ENCODE assay signal across 30 cellular contexts in the genomic region with DNA sequence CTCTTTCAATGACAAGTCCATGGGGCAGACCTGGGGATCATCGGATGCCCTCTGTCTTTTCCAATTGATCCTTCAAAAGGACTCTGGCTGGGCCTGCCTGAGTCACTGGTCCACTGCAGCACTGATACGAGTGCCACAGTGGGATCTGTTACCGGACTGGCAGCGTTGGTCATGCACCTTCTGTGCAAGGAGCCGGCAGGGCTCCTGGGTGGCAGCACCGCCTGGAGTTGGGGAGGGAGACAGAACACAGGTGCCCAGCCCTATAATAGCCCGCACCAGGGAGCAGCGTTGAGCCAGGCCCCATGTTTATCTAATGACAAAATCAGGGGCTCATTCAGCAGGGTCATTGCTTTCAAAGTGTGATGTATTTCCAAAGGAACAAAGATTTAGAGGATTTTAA.
"Had no signal": no experiment of that assay in that cellular context is flagged by ENCODE, and none has a peak within 500 bp of the region (broad histone marks: within the 10 kb centered on the region; RNA-seq: fewer than 3 reads in every experiment).

No MANE protein-coding gene starts in this region.

- H3K36me3 Mint-ChIP-seq: activated naive CD4-positive, alpha-beta T cell treated with anti-CD3 and anti-CD28 coated beads, Interleukin-2, amount 50 U/mL, for 24 hours; activated naive CD8-positive, alpha-beta T cell treated with anti-CD3 and anti-CD28 coated beads for 36 hours had no signal

- H3K4me3 Mint-ChIP-seq: activated CD8-positive, alpha-beta T cell treated with anti-CD3 and anti-CD28 coated beads for 36 hours; activated naive CD4-positive, alpha-beta T cell treated with anti-CD3 and anti-CD28 coated beads for 36 hours; activated naive CD4-positive, alpha-beta T cell treated with anti-CD3 and anti-CD28 coated beads, Interleukin-2, amount 50 U/mL, for 24 hours; activated naive CD8-positive, alpha-beta T cell treated with anti-CD3 and anti-CD28 coated beads for 36 hours; activated naive CD8-positive, alpha-beta T cell treated with anti-CD3 and anti-CD28 coated beads, Interleukin-2, amount 50 U/mL, for 24 hours; activated T-helper 1 cell treated with anti-CD3 and anti-CD28 coated beads, Interleukin-12 subunit alpha, Interleukin-12 subunit beta, Interleukin-2, Interleukin-4 antibody, amounts not matched to agents 30 ng/mL and 10 ng/mL and 1 ng/mL, durations not matched to agents 14 hours and 24 hours and 36 hours; dendritic cell treated with granulocyte-macrophage colony-stimulating factor and Interleukin-4, amounts not matched to agents 40 ng/mL and 50 ng/mL, for 4 days; effector memory CD8-positive, alpha-beta T cell had no signal

- ATAC-seq: activated CD8-positive, alpha-beta T cell treated with anti-CD3 and anti-CD28 coated beads for 36 hours; activated naive CD8-positive, alpha-beta T cell treated with anti-CD3 and anti-CD28 coated beads, Interleukin-2, amount 50 U/mL, for 24 hours; body of pancreas; effector memory CD8-positive, alpha-beta T cell; gastroesophageal sphincter had no signal

- H3K36me3 ChIP-seq: adrenal gland, colonic mucosa, esophagus squamous epithelium, gastroesophageal sphincter had no signal

- H3K27ac Mint-ChIP-seq: activated CD8-positive, alpha-beta T cell treated with anti-CD3 and anti-CD28 coated beads for 36 hours; activated naive CD4-positive, alpha-beta T cell treated with anti-CD3 and anti-CD28 coated beads for 36 hours; activated naive CD4-positive, alpha-beta T cell treated with anti-CD3 and anti-CD28 coated beads, Interleukin-2, amount 50 U/mL, for 24 hours; activated naive CD8-positive, alpha-beta T cell treated with anti-CD3 and anti-CD28 coated beads for 36 hours; activated naive CD8-positive, alpha-beta T cell treated with anti-CD3 and anti-CD28 coated beads, Interleukin-2, amount 50 U/mL, for 24 hours; activated T-helper 1 cell treated with anti-CD3 and anti-CD28 coated beads, Interleukin-12 subunit alpha, Interleukin-12 subunit beta, Interleukin-2, Interleukin-4 antibody, amounts not matched to agents 30 ng/mL and 10 ng/mL and 1 ng/mL, durations not matched to agents 14 hours and 24 hours and 36 hours; activated T-helper 2 cell treated with anti-CD3 and anti-CD28 coated beads, Interferon-gamma antibody, Interleukin-2, Interleukin-4, amounts not matched to agents 10 μg/mL and 5 μg/mL and 100 μg/mL, durations not matched to agents 14 hours and 24 hours and 36 hours; dendritic cell treated with granulocyte-macrophage colony-stimulating factor and Interleukin-4, amounts not matched to agents 40 ng/mL and 50 ng/mL, for 4 days; effector memory CD8-positive, alpha-beta T cell had no signal

- H3K9me3 Mint-ChIP-seq: activated CD8-positive, alpha-beta T cell treated with anti-CD3 and anti-CD28 coated beads for 36 hours; activated naive CD4-positive, alpha-beta T cell treated with anti-CD3 and anti-CD28 coated beads for 36 hours; activated naive CD4-positive, alpha-beta T cell treated with anti-CD3 and anti-CD28 coated beads, Interleukin-2, amount 50 U/mL, for 24 hours; activated naive CD8-positive, alpha-beta T cell treated with anti-CD3 and anti-CD28 coated beads for 36 hours; activated naive CD8-positive, alpha-beta T cell treated with anti-CD3 and anti-CD28 coated beads, Interleukin-2, amount 50 U/mL, for 24 hours; activated T-helper 1 cell treated with anti-CD3 and anti-CD28 coated beads, Interleukin-12 subunit alpha, Interleukin-12 subunit beta, Interleukin-2, Interleukin-4 antibody, amounts not matched to agents 30 ng/mL and 10 ng/mL and 1 ng/mL, durations not matched to agents 14 hours and 24 hours and 36 hours; activated T-helper 2 cell treated with anti-CD3 and anti-CD28 coated beads, Interferon-gamma antibody, Interleukin-2, Interleukin-4, amounts not matched to agents 10 μg/mL and 5 μg/mL and 100 μg/mL, durations not matched to agents 14 hours and 24 hours and 36 hours; dendritic cell treated with granulocyte-macrophage colony-stimulating factor and Interleukin-4, amounts not matched to agents 40 ng/mL and 50 ng/mL, for 4 days had no signal

- H3K4me1 Mint-ChIP-seq: activated naive CD4-positive, alpha-beta T cell treated with anti-CD3 and anti-CD28 coated beads, Interleukin-2, amount 50 U/mL, for 24 hours; activated naive CD8-positive, alpha-beta T cell treated with anti-CD3 and anti-CD28 coated beads for 36 hours; activated naive CD8-positive, alpha-beta T cell treated with anti-CD3 and anti-CD28 coated beads, Interleukin-2, amount 50 U/mL, for 24 hours had no signal

- DNase-seq: activated CD4-positive, alpha-beta T cell treated with anti-CD3 and anti-CD28 coated beads for 4 hours; activated CD4-positive, alpha-beta T cell treated with anti-CD3 and anti-CD28 coated beads, Interleukin-2, amount 50 U/mL, for 1 hour; activated CD4-positive, alpha-beta T cell treated with anti-CD3 and anti-CD28 coated beads, Interleukin-2, amount 50 U/mL, for 48 hours; activated CD4-positive, CD25-positive, alpha-beta regulatory T cell; activated CD4-positive, CD25-positive, alpha-beta regulatory T cell treated with anti-CD3 and anti-CD28 coated beads, Interleukin-2, amount 50 U/mL, for 72 hours; activated CD8-positive, alpha-beta memory T cell treated with anti-CD3 and anti-CD28 coated beads for 24 hours; activated CD8-positive, alpha-beta T cell treated with anti-CD3 and anti-CD28 coated beads for 36 hours; activated effector memory CD4-positive, alpha-beta T cell treated with anti-CD3 and anti-CD28 coated beads, Interleukin-2, amount 50 U/mL, for 16 hours; activated naive CD4-positive, alpha-beta T cell treated with anti-CD3 and anti-CD28 coated beads for 36 hours; activated naive CD8-positive, alpha-beta T cell treated with anti-CD3 and anti-CD28 coated beads for 36 hours; activated naive CD8-positive, alpha-beta T cell treated with anti-CD3 and anti-CD28 coated beads, Interleukin-2, amount 50 U/mL, for 24 hours; activated T-cell treated with anti-CD3 and anti-CD28 coated beads, Interleukin-2, amount 50 U/mL, for 48 hours; amygdala; aorta; body of pancreas; central memory CD4-positive, alpha-beta T cell; cerebellar nuclear complex; colonic mucosa; effector CD4-positive, alpha-beta T cell; effector memory CD8-positive, alpha-beta T cell; esophagus squamous epithelium; foreskin melanocyte; T-helper 2 cell had no signal

- H3K4me1 ChIP-seq: adrenal gland, body of pancreas, colonic mucosa had no signal

- H3K27ac ChIP-seq: adrenal gland, body of pancreas, colonic mucosa, epithelial cell of prostate, esophagus squamous epithelium, gastroesophageal sphincter had no signal

- H3K27me3 ChIP-seq: adrenal gland, body of pancreas, colonic mucosa had no signal

- H3K4me3 ChIP-seq: adrenal gland, body of pancreas, colonic mucosa, esophagus squamous epithelium, gastroesophageal sphincter had no signal

- H3K9me3 ChIP-seq: adrenal gland, colonic mucosa, esophagus squamous epithelium, gastroesophageal sphincter had no signal
